ENCODE assay signal across 8 cellular contexts in the genomic region with DNA sequence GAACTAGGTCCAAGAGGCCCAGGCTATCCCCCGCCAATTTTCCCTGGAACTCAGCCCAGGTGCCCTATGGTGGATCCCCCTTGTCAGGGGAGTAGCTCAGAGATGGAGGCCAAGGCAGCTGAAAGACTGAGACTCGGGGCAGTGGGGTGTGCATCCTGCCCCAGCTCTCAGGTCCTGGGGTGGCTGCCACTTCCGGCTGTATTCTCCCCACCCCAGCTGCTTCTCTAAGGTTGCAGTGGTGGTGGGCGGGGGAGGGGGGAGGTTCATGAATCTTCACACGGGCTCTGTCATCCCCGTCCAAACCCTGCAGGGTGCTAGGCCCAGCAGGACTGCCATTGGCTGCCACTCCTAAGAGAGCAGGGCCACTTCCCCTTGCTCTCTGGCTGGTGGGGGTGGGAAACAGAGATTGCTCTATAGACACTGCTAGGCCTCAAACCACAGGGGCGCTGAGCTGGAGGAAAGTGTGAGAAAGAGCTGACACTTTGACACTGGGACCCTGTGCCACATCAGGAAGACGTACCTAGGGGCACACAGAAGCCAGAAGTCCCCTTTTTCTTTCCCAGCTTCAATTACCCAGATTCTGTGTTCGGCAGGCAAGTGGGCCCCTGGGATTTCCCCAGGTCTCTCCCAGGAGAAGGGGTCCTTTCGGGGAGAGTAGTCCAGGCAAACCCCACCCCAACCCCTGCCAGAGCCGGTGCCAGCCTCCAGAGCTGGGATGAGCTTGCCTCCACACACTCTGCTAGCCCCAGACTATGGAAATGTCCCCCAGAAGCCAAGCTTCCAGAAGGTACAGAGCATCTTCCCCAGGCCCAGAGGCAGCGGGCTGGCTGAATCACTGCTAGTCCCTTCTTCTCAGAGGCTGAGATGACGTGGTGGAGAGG.
A peak's percentile ranks its signal among the peaks of the same experiment; 100 is the strongest.
DNase-seq lines count a peak whose midpoint lies in the region; ATAC-seq and TF ChIP-seq lines count a peak whose summit lies in the region.

No MANE protein-coding gene starts in this region.

- H3K4me2 ChIP-seq in DND-41 (ENCODE audit: insufficient read depth, low read length) = peak overlapping the region; percentile 92

- no peak for TF ChIP-seq CTCF in DND-41 (IDR thresholded peaks at IDR 0.05; ENCODE audit: borderline replicate concordance, extremely low read depth, low read length, poor library complexity, severe bottlenecking)

- H4K20me1 ChIP-seq in DND-41 (ENCODE audit: insufficient read depth, low read length) = peaks cover 48% of the 10 kb centered on the region

- peak overlapping the region; percentile 99 for H3K27ac ChIP-seq in DND-41 (ENCODE audit: low read length)

- no peaks in the 10 kb centered on the region for H3K9me3 ChIP-seq in DND-41 (ENCODE audit: insufficient read depth, low read length, severe bottlenecking)

- H3K36me3 ChIP-seq in DND-41 (ENCODE audit: insufficient read depth, low read length) = peaks cover 63% of the 10 kb centered on the region

- ATAC-seq in DND-41 (ENCODE audit: insufficient read depth, low read depth) (peak; percentile 73), GM21526 (IDR thresholded peaks at IDR 0.05; ENCODE audit: low FRiP score, unreplicated experiment) (peak; percentile 64)

- no peaks in the 10 kb centered on the region for H3K27me3 ChIP-seq in DND-41 (ENCODE audit: insufficient read depth, low read length, poor library complexity)

- no peak overlapping the region for H2AFZ ChIP-seq in DND-41 (ENCODE audit: low read depth, low read length)

- peaks cover 97% of the 10 kb centered on the region for H3K79me2 ChIP-seq in DND-41 (ENCODE audit: insufficient read depth, low read length)

- H3K9ac ChIP-seq in DND-41 (ENCODE audit: low read depth, low read length) = peak overlapping the region; percentile 96

- H3K4me1 ChIP-seq in DND-41 (ENCODE audit: insufficient read depth, low read length) = peaks cover 76% of the 10 kb centered on the region

- peak; percentile 94 for DNase-seq in DND-41
- DNase-seq in Kasumi-1 (lab: John Stamatoyannopoulos, UW) = peak; percentile 63 to 69
- peak; percentile 55 to 75 for DNase-seq in activated CD8-positive, alpha-beta memory T cell treated with anti-CD3 and anti-CD28 coated beads for 4 hours (ENCODE audit: low read depth in 2 of 2)
- DNase-seq in iPS-NIHi7 (ENCODE audit: extremely low spot score) = peak; percentile 68
- peak; percentile 55 for DNase-seq in stimulated activated CD8-positive, alpha-beta memory T cell treated with anti-CD3 and anti-CD28 coated beads, Interleukin-7, amount 100 ng/mL, for 24 hours (ENCODE audit: low read depth)
- no peak for DNase-seq in retina
- no peak for DNase-seq in NCI-H1417 (lab: John Stamatoyannopoulos, UW)

- peak overlapping the region; percentile 65 to 87; a peak in 3 of 4 replicates for H3K4me3 ChIP-seq in DND-41 (ENCODE audit: low read depth in 1 of 2, low read length in 2 of 2)

Comparison
In these comparisons a context has a peak if more than half of its experiments do, and no peak if none do; other contexts are left out.
1. DNase-seq: peak in DND-41 (single experiment), Kasumi-1 (2 of 2), activated CD8-positive, alpha-beta memory T cell treated with anti-CD3 and anti-CD28 coated beads for 4 hours (2 of 2), iPS-NIHi7 (single experiment) and stimulated activated CD8-positive, alpha-beta memory T cell treated with anti-CD3 and anti-CD28 coated beads, Interleukin-7, amount 100 ng/mL, for 24 hours (single experiment); none in retina (single experiment) and NCI-H1417 (0 of 3).